ENCODE assay signal across 16 cellular contexts in genomic region chr4:154511990-154512389, GRCh38. TPM values are rescaled to one million over a fixed set of nuclear protein-coding genes. Genes with fewer than 3 reads are reported as not detected.
DNase-seq lines count a peak whose midpoint lies in the region; FAIRE-seq and TF ChIP-seq lines count a peak whose summit lies in the region.
"Had no signal": no experiment of that assay in that cellular context is flagged by ENCODE, and none has a peak within 500 bp of the region (broad histone marks: within the 10 kb centered on the region; RNA-seq: fewer than 3 reads in every experiment).

No MANE protein-coding gene starts in this region.

- DNase-seq in NCI-H1417 (lab: John Stamatoyannopoulos, UW), result peak in 2 of 3 experiments; percentile 29 to 47
- no peak for DNase-seq in NCI-H1417 treated with DMSO at 0.1 percent for 48 hours (lab: John Stamatoyannopoulos, UW)
- peak; percentile 40 for DNase-seq in medulla oblongata (ENCODE audit: extremely low spot score)
- DNase-seq in H4 (ENCODE audit: low spot score), result no peak
- no peak for DNase-seq in small intestine
- no peak for DNase-seq in cerebellar nuclear complex (lab: John Stamatoyannopoulos, UW)
- no peak for DNase-seq in RWPE1 (ENCODE audit: low spot score)
- DNase-seq: CD4-positive, CD25-positive, alpha-beta regulatory T cell; DMS53; GF-D8; H7; IMR-90 had no signal

- H3K27me3 ChIP-seq in neuron (ENCODE audit: insufficient read depth, low read length), result no peaks in the 10 kb centered on the region
- H3K27me3 ChIP-seq in small intestine (ENCODE audit: control insufficient read depth in 2 of 2, insufficient read depth in 2 of 2, low read length in 2 of 2), result peaks cover 0 to 13% of the 10 kb centered on the region in 2 donors
- H3K27me3 ChIP-seq: BLaER1 treated with 17β-estradiol and CSF1 and Interleukin-3, amounts not matched to agents 10 nM and 100 nM had no signal

- WGBS in small intestine, 3 donors, result 64 to 68% (median 65%) methylated on average over 4 of the region's 4 CpGs

- POLR2A ChIA-PET in RWPE1 (lab: Yijun Ruan, JAX; ENCODE audit: low non-redundant PET), result no interaction called here

- H3K4me1 ChIP-seq in neuron (ENCODE audit: insufficient read depth, low read length) (peaks cover 32% of the 10 kb centered on the region), small intestine (ENCODE audit: control insufficient read depth in 2 of 2, insufficient read depth in 1 of 2, low read depth in 1 of 2, low read length in 1 of 2) (no peaks in the 10 kb centered on the region)

- FAIRE-seq in small intestine (lab: Jason Lieb, UNC), result no peak

- H3K36me3 ChIP-seq in neuron (ENCODE audit: insufficient read depth, low read length), result no peaks in the 10 kb centered on the region
- no peaks in the 10 kb centered on the region for H3K36me3 ChIP-seq in small intestine (ENCODE audit: control insufficient read depth in 2 of 2, insufficient read depth in 2 of 2, low read length in 2 of 2)
- H3K36me3 ChIP-seq: BLaER1 treated with 17β-estradiol and CSF1 and Interleukin-3, amounts not matched to agents 10 nM and 100 nM had no signal

- H3K4me3 ChIP-seq in neuron (ENCODE audit: low read length) (no peak overlapping the region), small intestine (ENCODE audit: low read depth in 1 of 2, low read length in 2 of 2) (no peak overlapping the region)
- H3K4me3 ChIP-seq: BLaER1 treated with 17β-estradiol and CSF1 and Interleukin-3, amounts not matched to agents 10 nM and 100 nM had no signal

- H3K9me3 ChIP-seq in neuron (ENCODE audit: low read length) (no peaks in the 10 kb centered on the region), small intestine (ENCODE audit: control insufficient read depth, low read depth) (no peaks in the 10 kb centered on the region)

- CTCF ChIA-PET in RWPE1 (lab: Yijun Ruan, JAX), result no interaction called here

- H2AFZ ChIP-seq in neuron (ENCODE audit: low read depth, low read length), result peak overlapping the region; percentile 86

- no peak overlapping the region for H3K27ac ChIP-seq in small intestine (ENCODE audit: low read depth in 1 of 2, low read length in 1 of 2)
- no peak overlapping the region for H3K27ac ChIP-seq in RWPE1
- H3K27ac ChIP-seq: 22Rv1; BLaER1 treated with 17β-estradiol and CSF1 and Interleukin-3, amounts not matched to agents 10 nM and 100 nM had no signal

- no peak for TF ChIP-seq CTCF in RWPE1 (conservative IDR thresholded peaks at IDR 0.05; ENCODE audit: low read depth)

RNA-seq across cellular contexts. Expression of gene DCHS2, which starts 20.4 kb away (rescaled TPM):
- 0.29 and 0.53 TPM in 2 replicates for total RNA-seq in H4 (2014; rRNA removed; shearing (Covaris generic))
- polyA plus RNA-seq in small intestine, result under 1 TPM in 1 of 3 donors, not detected in 2; 0.10 TPM
- total RNA-seq: CD4-positive, CD25-positive, alpha-beta regulatory T cell; HT-29; IMR-90 had no signal
- polyA plus RNA-seq: CD4-positive, CD25-positive, alpha-beta regulatory T cell; IMR-90 had no signal

RNA-seq across cellular contexts. Expression of gene PLRG1, which starts 38.2 kb away (rescaled TPM):
- total RNA-seq in H4 (2014; rRNA removed; shearing (Covaris generic)), result 103 and 117 TPM in 2 replicates
- polyA plus RNA-seq in small intestine, result 10 to 100 TPM; 41.8 to 47.0 (median 44.4) TPM

RNA-seq across cellular contexts. Expression of gene FGB, which starts 50.8 kb away (rescaled TPM):
- total RNA-seq in H4 (2014; rRNA removed; shearing (Covaris generic)), result 1.2 TPM in 1 of 2 replicates, not detected in the other
- under 1 TPM in 1 of 3 donors, not detected in 2; 0.34 TPM for polyA plus RNA-seq in small intestine
- total RNA-seq: CD4-positive, CD25-positive, alpha-beta regulatory T cell; H7; HT-29; IMR-90 had no signal
- polyA plus RNA-seq: CD4-positive, CD25-positive, alpha-beta regulatory T cell; IMR-90 had no signal

Comparison
In these comparisons a context has a peak if more than half of its experiments do, and no peak if none do; other contexts are left out.
1. DNase-seq: peak in NCI-H1417 (2 of 3) and medulla oblongata (single experiment); none in NCI-H1417 treated with DMSO at 0.1 percent for 48 hours (single experiment), H4 (single experiment), small intestine (single experiment), cerebellar nuclear complex (0 of 2) and RWPE1 (single experiment).